In the genomic region with DNA sequence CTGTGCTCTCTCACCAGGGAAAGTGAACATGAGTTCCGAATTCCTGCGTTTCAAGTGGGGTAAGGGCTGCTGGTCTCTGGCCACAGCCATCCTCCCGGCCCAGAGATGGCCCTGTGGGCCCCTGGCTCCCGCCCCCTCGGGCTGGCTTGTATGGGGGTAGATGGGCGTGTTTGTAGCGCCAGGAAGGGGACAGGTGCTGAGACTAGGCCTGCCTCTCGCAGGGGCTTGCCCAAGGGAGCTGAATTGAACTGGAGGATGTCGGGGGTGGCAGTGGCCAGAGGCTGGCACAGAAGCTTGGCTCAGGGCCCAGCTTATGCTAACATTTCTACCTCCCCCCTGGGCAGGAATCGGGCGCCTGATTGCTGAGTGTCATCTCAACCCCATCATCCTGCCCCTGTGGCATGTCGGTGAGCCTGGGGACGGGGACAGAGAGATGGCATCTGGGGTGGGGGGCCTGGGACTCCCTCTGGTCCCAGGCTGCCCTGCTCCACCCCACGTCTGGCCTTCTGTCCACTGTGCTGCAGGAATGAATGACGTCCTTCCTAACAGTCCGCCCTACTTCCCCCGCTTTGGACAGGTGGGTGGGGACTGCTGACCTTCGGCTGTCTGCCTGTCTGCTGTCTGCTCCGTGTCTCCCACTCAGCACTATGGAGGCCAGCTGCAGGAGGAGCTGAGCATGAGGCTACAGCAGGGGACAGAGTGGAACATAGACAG, we compare ENCODE assay signal across 1 cellular context.
TF ChIP-seq lines count a peak whose summit lies in the region.

No MANE protein-coding gene starts in this region.

TF ChIP-seq in SK-N-SH, 30 proteins besides CTCF, POLR2A, EP300 and RAD21 (continued from another document):
- TF ChIP-seq, protein P1, sequence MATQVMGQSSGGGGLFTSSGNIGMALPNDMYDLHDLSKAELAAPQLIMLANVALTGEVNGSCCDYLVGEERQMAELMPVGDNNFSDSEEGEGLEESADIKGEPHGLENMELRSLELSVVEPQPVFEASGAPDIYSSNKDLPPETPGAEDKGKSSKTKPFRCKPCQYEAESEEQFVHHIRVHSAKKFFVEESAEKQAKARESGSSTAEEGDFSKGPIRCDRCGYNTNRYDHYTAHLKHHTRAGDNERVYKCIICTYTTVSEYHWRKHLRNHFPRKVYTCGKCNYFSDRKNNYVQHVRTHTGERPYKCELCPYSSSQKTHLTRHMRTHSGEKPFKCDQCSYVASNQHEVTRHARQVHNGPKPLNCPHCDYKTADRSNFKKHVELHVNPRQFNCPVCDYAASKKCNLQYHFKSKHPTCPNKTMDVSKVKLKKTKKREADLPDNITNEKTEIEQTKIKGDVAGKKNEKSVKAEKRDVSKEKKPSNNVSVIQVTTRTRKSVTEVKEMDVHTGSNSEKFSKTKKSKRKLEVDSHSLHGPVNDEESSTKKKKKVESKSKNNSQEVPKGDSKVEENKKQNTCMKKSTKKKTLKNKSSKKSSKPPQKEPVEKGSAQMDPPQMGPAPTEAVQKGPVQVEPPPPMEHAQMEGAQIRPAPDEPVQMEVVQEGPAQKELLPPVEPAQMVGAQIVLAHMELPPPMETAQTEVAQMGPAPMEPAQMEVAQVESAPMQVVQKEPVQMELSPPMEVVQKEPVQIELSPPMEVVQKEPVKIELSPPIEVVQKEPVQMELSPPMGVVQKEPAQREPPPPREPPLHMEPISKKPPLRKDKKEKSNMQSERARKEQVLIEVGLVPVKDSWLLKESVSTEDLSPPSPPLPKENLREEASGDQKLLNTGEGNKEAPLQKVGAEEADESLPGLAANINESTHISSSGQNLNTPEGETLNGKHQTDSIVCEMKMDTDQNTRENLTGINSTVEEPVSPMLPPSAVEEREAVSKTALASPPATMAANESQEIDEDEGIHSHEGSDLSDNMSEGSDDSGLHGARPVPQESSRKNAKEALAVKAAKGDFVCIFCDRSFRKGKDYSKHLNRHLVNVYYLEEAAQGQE (IDR thresholded peaks at IDR 0.05; ENCODE audit: low read depth, low read length), result no peak
- TF ChIP-seq, protein P2, sequence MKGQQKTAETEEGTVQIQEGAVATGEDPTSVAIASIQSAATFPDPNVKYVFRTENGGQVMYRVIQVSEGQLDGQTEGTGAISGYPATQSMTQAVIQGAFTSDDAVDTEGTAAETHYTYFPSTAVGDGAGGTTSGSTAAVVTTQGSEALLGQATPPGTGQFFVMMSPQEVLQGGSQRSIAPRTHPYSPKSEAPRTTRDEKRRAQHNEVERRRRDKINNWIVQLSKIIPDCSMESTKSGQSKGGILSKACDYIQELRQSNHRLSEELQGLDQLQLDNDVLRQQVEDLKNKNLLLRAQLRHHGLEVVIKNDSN (IDR thresholded peaks at IDR 0.05; ENCODE audit: borderline replicate concordance, low read depth), result no peak
- TF ChIP-seq TCF12 (IDR thresholded peaks at IDR 0.05) (no peak), TAF1 (IDR thresholded peaks at IDR 0.05; ENCODE audit: borderline replicate concordance, low read depth, low read length) (no peak), SIN3A (IDR thresholded peaks at IDR 0.05; ENCODE audit: borderline replicate concordance, low read depth, low read length) (no peak), GABPA (IDR thresholded peaks at IDR 0.05; ENCODE audit: low read depth) (no peak), POLR2AphosphoS5 (IDR thresholded peaks at IDR 0.05; ENCODE audit: low read depth, low read length) (no peak), YY1 (IDR thresholded peaks at IDR 0.05; ENCODE audit: low read depth) (no peak), NRF1 (IDR thresholded peaks at IDR 0.05; ENCODE audit: low read depth, low read length) (no peak), CHD2 (IDR thresholded peaks at IDR 0.05; ENCODE audit: low read length, partially characterized antibody) (no peak)
- TF ChIP-seq, protein P3, sequence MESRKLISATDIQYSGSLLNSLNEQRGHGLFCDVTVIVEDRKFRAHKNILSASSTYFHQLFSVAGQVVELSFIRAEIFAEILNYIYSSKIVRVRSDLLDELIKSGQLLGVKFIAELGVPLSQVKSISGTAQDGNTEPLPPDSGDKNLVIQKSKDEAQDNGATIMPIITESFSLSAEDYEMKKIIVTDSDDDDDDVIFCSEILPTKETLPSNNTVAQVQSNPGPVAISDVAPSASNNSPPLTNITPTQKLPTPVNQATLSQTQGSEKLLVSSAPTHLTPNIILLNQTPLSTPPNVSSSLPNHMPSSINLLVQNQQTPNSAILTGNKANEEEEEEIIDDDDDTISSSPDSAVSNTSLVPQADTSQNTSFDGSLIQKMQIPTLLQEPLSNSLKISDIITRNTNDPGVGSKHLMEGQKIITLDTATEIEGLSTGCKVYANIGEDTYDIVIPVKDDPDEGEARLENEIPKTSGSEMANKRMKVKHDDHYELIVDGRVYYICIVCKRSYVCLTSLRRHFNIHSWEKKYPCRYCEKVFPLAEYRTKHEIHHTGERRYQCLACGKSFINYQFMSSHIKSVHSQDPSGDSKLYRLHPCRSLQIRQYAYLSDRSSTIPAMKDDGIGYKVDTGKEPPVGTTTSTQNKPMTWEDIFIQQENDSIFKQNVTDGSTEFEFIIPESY (IDR thresholded peaks at IDR 0.05; ENCODE audit: borderline replicate concordance, low read depth), result no peak
- TF ChIP-seq, protein P4, sequence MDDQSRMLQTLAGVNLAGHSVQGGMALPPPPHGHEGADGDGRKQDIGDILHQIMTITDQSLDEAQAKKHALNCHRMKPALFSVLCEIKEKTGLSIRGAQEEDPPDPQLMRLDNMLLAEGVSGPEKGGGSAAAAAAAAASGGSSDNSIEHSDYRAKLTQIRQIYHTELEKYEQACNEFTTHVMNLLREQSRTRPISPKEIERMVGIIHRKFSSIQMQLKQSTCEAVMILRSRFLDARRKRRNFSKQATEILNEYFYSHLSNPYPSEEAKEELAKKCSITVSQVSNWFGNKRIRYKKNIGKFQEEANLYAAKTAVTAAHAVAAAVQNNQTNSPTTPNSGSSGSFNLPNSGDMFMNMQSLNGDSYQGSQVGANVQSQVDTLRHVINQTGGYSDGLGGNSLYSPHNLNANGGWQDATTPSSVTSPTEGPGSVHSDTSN (IDR thresholded peaks at IDR 0.05), result no peak
- TF ChIP-seq, protein P5, sequence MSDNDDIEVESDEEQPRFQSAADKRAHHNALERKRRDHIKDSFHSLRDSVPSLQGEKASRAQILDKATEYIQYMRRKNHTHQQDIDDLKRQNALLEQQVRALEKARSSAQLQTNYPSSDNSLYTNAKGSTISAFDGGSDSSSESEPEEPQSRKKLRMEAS (IDR thresholded peaks at IDR 0.05; ENCODE audit: low read depth), result no peak
- TF ChIP-seq, protein P6, sequence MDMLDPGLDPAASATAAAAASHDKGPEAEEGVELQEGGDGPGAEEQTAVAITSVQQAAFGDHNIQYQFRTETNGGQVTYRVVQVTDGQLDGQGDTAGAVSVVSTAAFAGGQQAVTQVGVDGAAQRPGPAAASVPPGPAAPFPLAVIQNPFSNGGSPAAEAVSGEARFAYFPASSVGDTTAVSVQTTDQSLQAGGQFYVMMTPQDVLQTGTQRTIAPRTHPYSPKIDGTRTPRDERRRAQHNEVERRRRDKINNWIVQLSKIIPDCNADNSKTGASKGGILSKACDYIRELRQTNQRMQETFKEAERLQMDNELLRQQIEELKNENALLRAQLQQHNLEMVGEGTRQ (IDR thresholded peaks at IDR 0.05; ENCODE audit: borderline replicate concordance, low read depth, low read length), result no peak
